27 cellular contexts compared by ENCODE assay signal in genomic region chr7:2199528-2199927, GRCh38.
"Had no signal": no experiment of that assay in that cellular context is flagged by ENCODE, and none has a peak within 500 bp of the region (broad histone marks: within the 10 kb centered on the region; RNA-seq: fewer than 3 reads in every experiment).

No MANE protein-coding gene starts in this region.

- H3K4me3 ChIP-seq: adrenal gland, K562 had no signal

- DNase-seq: activated CD4-positive, alpha-beta memory T cell treated with anti-CD3 and anti-CD28 coated beads for 36 hours; activated CD4-positive, alpha-beta T cell treated with anti-CD3 and anti-CD28 coated beads, Interleukin-2, amount 10 ng/mL, durations not matched to agents 7 days and 5 days; activated CD4-positive, CD25-positive, alpha-beta regulatory T cell; activated CD8-positive, alpha-beta memory T cell treated with anti-CD3 and anti-CD28 coated beads for 24 hours; activated gamma-delta T cell treated with Interleukin-2 at 50 U/mL for 16 hours; activated naive CD4-positive, alpha-beta T cell treated with anti-CD3 and anti-CD28 coated beads, Interleukin-2, amount 50 U/mL, for 16 hours; activated T-cell treated with anti-CD3 and anti-CD28 coated beads, Interleukin-2, amount 50 U/mL, for 72 hours; anterior cingulate cortex; Karpas-422; MM.1S; NCI-H1105; NCI-H1436; NCI-H1694 treated with DMSO at 0.1 percent for 48 hours; NCI-H2029 treated with DMSO at 0.1 percent for 48 hours; NCI-H510A treated with DMSO at 0.1 percent for 48 hours; NCI-H69; NK-92 treated with Interleukin-12 subunit alpha and Interleukin-12 subunit beta, amount 100 ng/mL, for 24 hours; OCI-M1; RPMI8226; SHP77 treated with DMSO at 0.1 percent for 48 hours; T-cell had no signal

- ATAC-seq: activated T-cell treated with anti-CD3 and anti-CD28 coated beads, Interleukin-2, amount 50 U/mL, for 72 hours; K562; Panc1; T-cell had no signal

- H3K4me1 ChIP-seq: adrenal gland had no signal

- H3K27me3 Mint-ChIP-seq: activated CD4-positive, alpha-beta memory T cell treated with anti-CD3 and anti-CD28 coated beads for 36 hours; activated CD4-positive, alpha-beta T cell treated with anti-CD3 and anti-CD28 coated beads, Interleukin-2, amount 10 ng/mL, durations not matched to agents 7 days and 5 days; activated naive CD8-positive, alpha-beta T cell treated with anti-CD3 and anti-CD28 coated beads, Interleukin-2, amount 10 ng/mL, durations not matched to agents 7 days and 5 days; T-cell had no signal

- H3K27ac ChIP-seq: adrenal gland, VCaP had no signal

- H3K4me1 Mint-ChIP-seq: activated CD4-positive, alpha-beta T cell treated with anti-CD3 and anti-CD28 coated beads, Interleukin-2, amount 10 ng/mL, durations not matched to agents 7 days and 5 days; T-cell had no signal

- H3K9me3 ChIP-seq: adrenal gland had no signal

- H3K9me3 Mint-ChIP-seq: T-cell had no signal

- H3K27me3 ChIP-seq: adrenal gland had no signal

- H3K27ac Mint-ChIP-seq: activated CD4-positive, alpha-beta memory T cell treated with anti-CD3 and anti-CD28 coated beads for 36 hours; activated CD4-positive, alpha-beta T cell treated with anti-CD3 and anti-CD28 coated beads, Interleukin-2, amount 10 ng/mL, durations not matched to agents 7 days and 5 days; activated naive CD8-positive, alpha-beta T cell treated with anti-CD3 and anti-CD28 coated beads, Interleukin-2, amount 10 ng/mL, durations not matched to agents 7 days and 5 days; activated T-cell treated with anti-CD3 and anti-CD28 coated beads, Interleukin-2, amount 50 U/mL, for 72 hours; activated T-helper 2 cell treated with anti-CD3 and anti-CD28 coated beads, Interferon-gamma antibody, Interleukin-2, Interleukin-4, amounts not matched to agents 10 μg/mL and 5 μg/mL and 100 μg/mL, durations not matched to agents 14 hours and 24 hours and 36 hours; T-cell had no signal

- H3K4me3 Mint-ChIP-seq: activated CD4-positive, alpha-beta memory T cell treated with anti-CD3 and anti-CD28 coated beads for 36 hours; activated CD4-positive, alpha-beta T cell treated with anti-CD3 and anti-CD28 coated beads, Interleukin-2, amount 10 ng/mL, durations not matched to agents 7 days and 5 days; activated naive CD8-positive, alpha-beta T cell treated with anti-CD3 and anti-CD28 coated beads, Interleukin-2, amount 10 ng/mL, durations not matched to agents 7 days and 5 days; activated T-cell treated with anti-CD3 and anti-CD28 coated beads, Interleukin-2, amount 50 U/mL, for 72 hours; T-cell had no signal
